ENCODE assay signal across 23 cellular contexts in genomic region chr13:113183450-113184129, GRCh38. TPM values are rescaled to one million over a fixed set of nuclear protein-coding genes. Genes with fewer than 3 reads are reported as not detected.
DNase-seq lines count a peak whose midpoint lies in the region; ATAC-seq and TF ChIP-seq lines count a peak whose summit lies in the region.
"Had no signal": no experiment of that assay in that cellular context is flagged by ENCODE, and none has a peak within 500 bp of the region (broad histone marks: within the 10 kb centered on the region; RNA-seq: fewer than 3 reads in every experiment).

No MANE protein-coding gene starts in this region.

- no peak for ATAC-seq in GM21529 (IDR thresholded peaks at IDR 0.05; ENCODE audit: unreplicated experiment)
- ATAC-seq: PC-3, psoas muscle had no signal

- peaks cover 80 to 92% (median 87%) of the 10 kb centered on the region in 3 donors for H3K4me1 Mint-ChIP-seq in CD8-positive, alpha-beta memory T cell
- H3K4me1 Mint-ChIP-seq: nephron had no signal

- H3K27ac ChIP-seq in CD8-positive, alpha-beta memory T cell (ENCODE audit: low read depth, low read length), result no peak overlapping the region
- H3K27ac ChIP-seq in OCI-LY7 (ENCODE audit: low read depth, low read length, poor library complexity, severe bottlenecking), result no peak overlapping the region
- peak overlapping the region in 33 of 59 donors; percentile 3 to 71 (median 46) for H3K27ac ChIP-seq in dorsolateral prefrontal cortex
- H3K27ac ChIP-seq: colonic mucosa, KMS-11, psoas muscle, SK-N-MC, thyroid gland had no signal

- no peak overlapping the region for H3K4me2 ChIP-seq in OCI-LY7 (ENCODE audit: low read length)
- H3K4me2 ChIP-seq: KMS-11 had no signal

- H3K9me3 ChIP-seq in CD8-positive, alpha-beta memory T cell (ENCODE audit: low read length), result no peaks in the 10 kb centered on the region
- H3K9me3 ChIP-seq in OCI-LY7 (ENCODE audit: low read length), result no peaks in the 10 kb centered on the region
- H3K9me3 ChIP-seq: colonic mucosa, psoas muscle, spleen, thyroid gland had no signal

- H3K4me3 ChIP-seq in CD8-positive, alpha-beta memory T cell (ENCODE audit: low read length), result no peak overlapping the region
- no peak overlapping the region for H3K4me3 ChIP-seq in OCI-LY7 (ENCODE audit: low read depth, low read length, poor library complexity, severe bottlenecking)
- peak overlapping the region in 2 of 59 donors; percentile 3 to 5 for H3K4me3 ChIP-seq in dorsolateral prefrontal cortex
- H3K4me3 ChIP-seq: colonic mucosa, lung, psoas muscle, SK-N-MC, spleen, thyroid gland had no signal

- no peaks in the 10 kb centered on the region for H4K20me1 ChIP-seq in OCI-LY7 (ENCODE audit: insufficient read depth, low read length)

- H3K9me3 Mint-ChIP-seq in CD8-positive, alpha-beta memory T cell, result peaks cover 0 to 4% (median 2%) of the 10 kb centered on the region in 5 donors
- H3K9me3 Mint-ChIP-seq: activated T-helper 1 cell treated with anti-CD3 and anti-CD28 coated beads, Interleukin-12 subunit alpha, Interleukin-12 subunit beta, Interleukin-2, Interleukin-4 antibody, amounts not matched to agents 30 ng/mL and 10 ng/mL and 1 ng/mL, durations not matched to agents 14 hours and 24 hours and 36 hours; nephron had no signal

- H3K27me3 Mint-ChIP-seq in CD8-positive, alpha-beta memory T cell, result peaks cover 0 to 2% of the 10 kb centered on the region in 2 donors

- H3K36me3 Mint-ChIP-seq in CD8-positive, alpha-beta memory T cell, result peaks cover 11 to 67% (median 29%) of the 10 kb centered on the region in 3 donors

- CTCF ChIA-PET in CD8-positive, alpha-beta memory T cell (lab: Charles Lee), result interaction anchor here (1.7 kb wide), 1 partner anchor 117 kb away, joined by 3 read pairs; no protein-coding TSS in a partner anchor
- CTCF ChIA-PET in OCI-LY7 (lab: Charles Lee; ENCODE audit: unreplicated experiment), result no interaction called here

- H3K79me2 ChIP-seq in OCI-LY7 (ENCODE audit: insufficient read depth, low read depth, low read length), result no peaks in the 10 kb centered on the region

- peaks cover 62% of the 10 kb centered on the region for H3K4me1 ChIP-seq in CD8-positive, alpha-beta memory T cell (ENCODE audit: insufficient read depth, low read length)
- no peaks in the 10 kb centered on the region for H3K4me1 ChIP-seq in OCI-LY7 (ENCODE audit: insufficient read depth, low read length, poor library complexity, severe bottlenecking)
- H3K4me1 ChIP-seq: colonic mucosa, psoas muscle, thyroid gland had no signal

- no peaks in the 10 kb centered on the region for H3K9me2 ChIP-seq in OCI-LY7 (ENCODE audit: insufficient read depth, low read length)

- TSS peak; percentile 25 for BruUV-seq in OCI-LY7 (replicated peaks; lab: Mats Ljungman, UMichigan)

- peak overlapping the region; percentile 38 to 77 (median 67) for H3K4me3 Mint-ChIP-seq in CD8-positive, alpha-beta memory T cell
- H3K4me3 Mint-ChIP-seq: activated T-helper 1 cell treated with anti-CD3 and anti-CD28 coated beads, Interleukin-12 subunit alpha, Interleukin-12 subunit beta, Interleukin-2, Interleukin-4 antibody, amounts not matched to agents 30 ng/mL and 10 ng/mL and 1 ng/mL, durations not matched to agents 14 hours and 24 hours and 36 hours; nephron had no signal

- peak overlapping the region; percentile 65 to 97 (median 84) for H3K27ac Mint-ChIP-seq in CD8-positive, alpha-beta memory T cell
- H3K27ac Mint-ChIP-seq: activated T-helper 1 cell treated with anti-CD3 and anti-CD28 coated beads, Interleukin-12 subunit alpha, Interleukin-12 subunit beta, Interleukin-2, Interleukin-4 antibody, amounts not matched to agents 30 ng/mL and 10 ng/mL and 1 ng/mL, durations not matched to agents 14 hours and 24 hours and 36 hours; nephron had no signal

- H3K27me3 ChIP-seq in CD8-positive, alpha-beta memory T cell (ENCODE audit: insufficient read depth, low read length, poor library complexity, severe bottlenecking), result no peaks in the 10 kb centered on the region
- no peaks in the 10 kb centered on the region for H3K27me3 ChIP-seq in dorsolateral prefrontal cortex
- H3K27me3 ChIP-seq: colonic mucosa, spleen, thyroid gland had no signal

- peaks cover 35% of the 10 kb centered on the region for H3K36me3 ChIP-seq in CD8-positive, alpha-beta memory T cell (ENCODE audit: insufficient read depth, low read length)
- H3K36me3 ChIP-seq in OCI-LY7 (ENCODE audit: insufficient read depth, low read length), result peaks cover 37% of the 10 kb centered on the region

- intact Hi-C loops in OCI-LY7 (cut with micrococcal nuclease; ENCODE audit: unreplicated experiment) (no loop called here), dorsolateral prefrontal cortex (cut with DNase I) (no loop called here)

- no peak for TF ChIP-seq CTCF in OCI-LY7 (conservative IDR thresholded peaks at IDR 0.05; ENCODE audit: low read length)
- TF ChIP-seq CTCF in dorsolateral prefrontal cortex (IDR thresholded peaks at IDR 0.05 in 54 of 56, conservative IDR thresholded peaks at IDR 0.05 in 2 of 56; ENCODE audit: low read depth in 1 of 56, partially characterized antibody in 56 of 56), result no peak

- POLR2A ChIA-PET in CD8-positive, alpha-beta memory T cell (lab: Charles Lee), result interaction anchor here (0.7 to 2.1 kb wide), 2 partner anchors 25 to 81 kb away, joined by 4 to 5 read pairs; partner anchors contain the start of gene PCID2
- POLR2A ChIA-PET in OCI-LY7 (lab: Charles Lee), result no interaction called here

- no peak overlapping the region for H2AFZ ChIP-seq in OCI-LY7 (ENCODE audit: low read length)

- DNase-seq in CD8-positive, alpha-beta memory T cell, result no peak
- no peak for DNase-seq in OCI-LY7 (ENCODE audit: low spot score)
- no peak for DNase-seq in dorsolateral prefrontal cortex
- peak; percentile 14 to 48 for DNase-seq in lung microvascular endothelial cell (ENCODE audit: low read depth in 2 of 2)
- DNase-seq in NCI-H526 treated with DMSO at 0.1 percent for 48 hours (lab: John Stamatoyannopoulos, UW), result no peak
- no peak for DNase-seq in AG08395 (ENCODE audit: low spot score)
- no peak for DNase-seq in occipital lobe (lab: John Stamatoyannopoulos, UW)
- DNase-seq: activated CD4-positive, alpha-beta T cell treated with anti-CD3 and anti-CD28 coated beads for 48 hours; colonic mucosa; NCI-H1092; PC-3; psoas muscle; spleen; thyroid gland had no signal

RNA-seq across cellular contexts. Expression of gene PCID2, which starts 24.9 kb away (rescaled TPM):
- total RNA-seq in CD8-positive, alpha-beta memory T cell, result 10 to 100 TPM; 60.1 to 62.3 TPM
- 90.4 TPM for polyA plus RNA-seq in CD8-positive, alpha-beta memory T cell
- total RNA-seq in OCI-LY7 (2014; rRNA removed; shearing (Covaris generic)), result 38.3 and 41.9 TPM in 2 replicates
- total RNA-seq in OCI-LY7 (2022) (27.9 and 30.2 TPM in 2 replicates), dorsolateral prefrontal cortex (100 to 1,000 TPM in 1 of 120 experiments, 10 to 100 TPM in 119; 32.8 to 106 (median 48.0) TPM), lung microvascular endothelial cell (36.0 and 53.6 TPM in 2 replicates), occipital lobe (45.9 TPM)

RNA-seq across cellular contexts. Expression of gene PROZ, which starts 25.1 kb away (rescaled TPM):
- not detected for total RNA-seq in CD8-positive, alpha-beta memory T cell
- polyA plus RNA-seq in CD8-positive, alpha-beta memory T cell, result not detected
- total RNA-seq in OCI-LY7 (2014; rRNA removed; shearing (Covaris generic)), result not detected in 2 replicates
- total RNA-seq in OCI-LY7 (2022), result not detected in 2 replicates
- total RNA-seq in dorsolateral prefrontal cortex, result under 1 TPM in 6 of 120 experiments, not detected in 114; 0.24 to 0.48 (median 0.34) TPM
- 0.20 TPM in 1 of 2 replicates, not detected in the other for total RNA-seq in lung microvascular endothelial cell
- not detected for total RNA-seq in occipital lobe
- total RNA-seq: activated T-helper 1 cell treated with anti-CD3 and anti-CD28 coated beads, Interleukin-12 subunit alpha, Interleukin-12 subunit beta, Interleukin-2, Interleukin-4 antibody, amounts not matched to agents 30 ng/mL and 10 ng/mL and 1 ng/mL, durations not matched to agents 14 hours and 24 hours and 36 hours; colonic mucosa; epithelial cell of proximal tubule; H1; lung; PC-3; psoas muscle; spleen; thyroid gland had no signal
- polyA plus RNA-seq: BJ, H1, lung, psoas muscle had no signal

RNA-seq across cellular contexts. Expression of gene CUL4A, which starts 25.8 kb away (rescaled TPM):
- 10 to 100 TPM; 82.5 to 87.3 TPM for total RNA-seq in CD8-positive, alpha-beta memory T cell
- polyA plus RNA-seq in CD8-positive, alpha-beta memory T cell, result 67.4 TPM
- total RNA-seq in OCI-LY7 (2014; rRNA removed; shearing (Covaris generic)), result 44.8 and 49.8 TPM in 2 replicates
- 46.6 and 47.1 TPM in 2 replicates for total RNA-seq in OCI-LY7 (2022)
- 10 to 100 TPM; 32.7 to 59.3 (median 45.6) TPM for total RNA-seq in dorsolateral prefrontal cortex
- 62.1 and 79.4 TPM in 2 replicates for total RNA-seq in lung microvascular endothelial cell
- total RNA-seq in occipital lobe, result 55.7 TPM

Comparison
In these comparisons a context has a peak if more than half of its experiments do, and no peak if none do; other contexts are left out.
1. DNase-seq: peak in lung microvascular endothelial cell (2 of 2); none in CD8-positive, alpha-beta memory T cell (0 of 5), OCI-LY7 (single experiment), dorsolateral prefrontal cortex (0 of 10), NCI-H526 treated with DMSO at 0.1 percent for 48 hours (single experiment), AG08395 (single experiment) and occipital lobe (single experiment).
2. H3K27ac ChIP-seq: peak in dorsolateral prefrontal cortex (33 of 59); none in CD8-positive, alpha-beta memory T cell (single experiment) and OCI-LY7 (single experiment).